Comparison of ENCODE assay signal across 30 cellular contexts in genomic region chr9:98203153-98203552, GRCh38.
"Had no signal": no experiment of that assay in that cellular context is flagged by ENCODE, and none has a peak within 500 bp of the region (broad histone marks: within the 10 kb centered on the region; RNA-seq: fewer than 3 reads in every experiment).

No MANE protein-coding gene starts in this region.

- ATAC-seq: left colon; left lung; lower lobe of right lung; naive thymus-derived CD8-positive, alpha-beta T cell; right cardiac atrium; stimulated activated effector memory CD8-positive, alpha-beta T cell treated with anti-CD3 and anti-CD28 coated beads, Interleukin-12 subunit alpha, Interleukin-12 subunit beta, amount 100 ng/mL, for 72 hours; stimulated activated naive CD8-positive, alpha-beta T cell treated with anti-CD3 and anti-CD28 coated beads, Interleukin-15, Interleukin-2, amounts not matched to agents 100 U/mL and 50 U/mL, for 24 hours; upper lobe of right lung had no signal

- FAIRE-seq: islet of Langerhans, kidney, small intestine, urothelium cell line had no signal

- H3K27me3 Mint-ChIP-seq: naive thymus-derived CD8-positive, alpha-beta T cell; progenitor cell of endocrine pancreas had no signal

- H3K36me3 Mint-ChIP-seq: stimulated activated effector memory CD8-positive, alpha-beta T cell treated with anti-CD3 and anti-CD28 coated beads, Interleukin-12 subunit alpha, Interleukin-12 subunit beta, amount 100 ng/mL, for 72 hours had no signal

- DNase-seq: head of caudate nucleus; hippocampal formation; immature natural killer cell; kidney; left colon; left lung; lower lobe of right lung; mammary epithelial cell; mesenchymal stem cell; naive thymus-derived CD8-positive, alpha-beta T cell; occipital lobe; ovary; right cardiac atrium; sigmoid colon; small intestine; spleen; stimulated activated CD4-positive, alpha-beta T cell treated with anti-CD3 and anti-CD28 coated beads, Interleukin-4, amount 100 ng/mL, for 24 hours; stimulated activated naive CD8-positive, alpha-beta T cell treated with anti-CD3 and anti-CD28 coated beads, Interleukin-15, Interleukin-2, amounts not matched to agents 100 U/mL and 50 U/mL, for 24 hours; stomach; tibial artery; trophoblast cell; upper lobe of right lung had no signal

- H3K9me3 ChIP-seq: left lung, lower lobe of right lung, neutrophil, ovary, sigmoid colon, spleen, stomach, thoracic aorta, tibial artery, upper lobe of right lung had no signal

- H3K4me3 ChIP-seq: left lung, lower lobe of right lung, ovary, sigmoid colon, spleen, stomach, thoracic aorta, tibial artery, upper lobe of right lung had no signal

- H3K27me3 ChIP-seq: left lung, neutrophil, ovary, sigmoid colon, spleen, stomach, tibial artery, upper lobe of right lung had no signal

- H3K27ac Mint-ChIP-seq: immature natural killer cell, nephron, progenitor cell of endocrine pancreas had no signal

- H3K9me3 Mint-ChIP-seq: immature natural killer cell; naive thymus-derived CD8-positive, alpha-beta T cell; nephron; neural crest cell; stimulated activated effector memory CD8-positive, alpha-beta T cell treated with anti-CD3 and anti-CD28 coated beads, Interleukin-12 subunit alpha, Interleukin-12 subunit beta, amount 100 ng/mL, for 72 hours had no signal

- H3K4me3 Mint-ChIP-seq: immature natural killer cell; naive thymus-derived CD8-positive, alpha-beta T cell; nephron; neural crest cell; stimulated activated effector memory CD8-positive, alpha-beta T cell treated with anti-CD3 and anti-CD28 coated beads, Interleukin-12 subunit alpha, Interleukin-12 subunit beta, amount 100 ng/mL, for 72 hours had no signal

- H3K27ac ChIP-seq: left lung, lower lobe of right lung, neutrophil, ovary, sigmoid colon, spleen, stomach, thoracic aorta, tibial artery, upper lobe of right lung had no signal

- H3K36me3 ChIP-seq: ovary, thoracic aorta had no signal
